2 cellular contexts compared by ENCODE assay signal in genomic region chr13:37448072-37448471, GRCh38.
TF ChIP-seq lines count a peak whose summit lies in the region.

No MANE protein-coding gene starts in this region.

TF ChIP-seq in SK-N-SH, 30 proteins besides CTCF, POLR2A, EP300 and RAD21 (continued from another document):
- TF ChIP-seq FOXJ3 (CRISPR knock-in tag; IDR thresholded peaks at IDR 0.05): no peak
- no peak for TF ChIP-seq CHD2 (IDR thresholded peaks at IDR 0.05; ENCODE audit: low read length, partially characterized antibody)
- no peak for TF ChIP-seq GABPA (IDR thresholded peaks at IDR 0.05; ENCODE audit: low read depth)
- no peak for TF ChIP-seq TCF12 (IDR thresholded peaks at IDR 0.05)
- no peak for TF ChIP-seq MEF2A (IDR thresholded peaks at IDR 0.05; ENCODE audit: borderline replicate concordance, low read depth)
- TF ChIP-seq RCOR1 (IDR thresholded peaks at IDR 0.05; ENCODE audit: low read length): no peak
- no peak for TF ChIP-seq MXI1 (IDR thresholded peaks at IDR 0.05; ENCODE audit: low read depth, low read length)
TF ChIP-seq in SK-N-SH: peak in this region for 0.

TF ChIP-seq in SK-N-SH treated with all-trans-retinoic acid at 6 μM for 48 hours, 23 proteins besides CTCF, POLR2A, EP300 and RAD21:
- TF ChIP-seq TSHZ2 (CRISPR knock-in tag; IDR thresholded peaks at IDR 0.05) (no peak), BACH2 (CRISPR knock-in tag; IDR thresholded peaks at IDR 0.05; ENCODE audit: borderline replicate concordance) (no peak), CREB5 (CRISPR knock-in tag; IDR thresholded peaks at IDR 0.05; ENCODE audit: low read depth) (no peak), POU6F1 (CRISPR knock-in tag; IDR thresholded peaks at IDR 0.05; ENCODE audit: borderline replicate concordance, low read depth) (no peak), SNAI2 (CRISPR knock-in tag; IDR thresholded peaks at IDR 0.05) (no peak)
